In genomic region chr7:24052572-24053223, GRCh38 we compare ENCODE assay signal across 1 cellular context.
TF ChIP-seq lines count a peak whose summit lies in the region.

No MANE protein-coding gene starts in this region.

TF ChIP-seq in HEK293, 187 proteins besides CTCF, POLR2A, EP300 and RAD21 (continued from another document):
- TF ChIP-seq BCL6B (tag by site-specific recombination; IDR thresholded peaks at IDR 0.05) (no peak), ZNF692 (tag by site-specific recombination; IDR thresholded peaks at IDR 0.05) (no peak), ZNF302 (tag by site-specific recombination; IDR thresholded peaks at IDR 0.05; ENCODE audit: low read depth) (no peak), ZNF24 (tag by site-specific recombination; IDR thresholded peaks at IDR 0.05) (no peak), ZNF518A (tag by site-specific recombination; conservative IDR thresholded peaks at IDR 0.05; ENCODE audit: low read depth) (peak; percentile 52), SP7 (tag by site-specific recombination; IDR thresholded peaks at IDR 0.05) (peak; percentile 62; the same call in 1 of the 2 replicates), ZNF843 (tag by site-specific recombination; IDR thresholded peaks at IDR 0.05) (peak; percentile 19; the same call in 1 of the 2 replicates), ZNF426 (tag by site-specific recombination; IDR thresholded peaks at IDR 0.05) (no peak), ZNF776 (tag by site-specific recombination; IDR thresholded peaks at IDR 0.05; ENCODE audit: borderline replicate concordance) (no peak), ZBTB17 (tag by site-specific recombination; IDR thresholded peaks at IDR 0.05) (no peak), ZNF394 (tag by site-specific recombination; IDR thresholded peaks at IDR 0.05; ENCODE audit: borderline replicate concordance) (peak; percentile 45; the same call in 1 of the 2 replicates), ZNF629 (tag by site-specific recombination; IDR thresholded peaks at IDR 0.05) (peak; percentile 61), INSM2 (tag by site-specific recombination; IDR thresholded peaks at IDR 0.05) (0 out of 2 replicates have a peak, but pooled peaks have one; percentile 47), MZF1 (tag by site-specific recombination; IDR thresholded peaks at IDR 0.05; ENCODE audit: borderline replicate concordance) (0 out of 2 replicates have a peak, but pooled peaks have one; percentile 29), ZNF660 (tag by site-specific recombination; IDR thresholded peaks at IDR 0.05) (peak; percentile 66; the same call in 1 of the 2 replicates), ZNF366 (tag by site-specific recombination; conservative IDR thresholded peaks at IDR 0.05) (peak; percentile 67), ZEB2 (tag by site-specific recombination; IDR thresholded peaks at IDR 0.05) (peak; percentile 64; the same call in 1 of the 2 replicates), ZNF274 (IDR thresholded peaks at IDR 0.05; ENCODE audit: low read length) (no peak), ZNF274 (tag by site-specific recombination; IDR thresholded peaks at IDR 0.05; ENCODE audit: borderline replicate concordance) (no peak), PRDM6 (tag by site-specific recombination; IDR thresholded peaks at IDR 0.05) (peak; percentile 40; the same call in 1 of the 2 replicates), ZNF184 (tag by site-specific recombination; IDR thresholded peaks at IDR 0.05) (peak; percentile 67; the same call in 1 of the 2 replicates)
- TF ChIP-seq, protein P1, sequence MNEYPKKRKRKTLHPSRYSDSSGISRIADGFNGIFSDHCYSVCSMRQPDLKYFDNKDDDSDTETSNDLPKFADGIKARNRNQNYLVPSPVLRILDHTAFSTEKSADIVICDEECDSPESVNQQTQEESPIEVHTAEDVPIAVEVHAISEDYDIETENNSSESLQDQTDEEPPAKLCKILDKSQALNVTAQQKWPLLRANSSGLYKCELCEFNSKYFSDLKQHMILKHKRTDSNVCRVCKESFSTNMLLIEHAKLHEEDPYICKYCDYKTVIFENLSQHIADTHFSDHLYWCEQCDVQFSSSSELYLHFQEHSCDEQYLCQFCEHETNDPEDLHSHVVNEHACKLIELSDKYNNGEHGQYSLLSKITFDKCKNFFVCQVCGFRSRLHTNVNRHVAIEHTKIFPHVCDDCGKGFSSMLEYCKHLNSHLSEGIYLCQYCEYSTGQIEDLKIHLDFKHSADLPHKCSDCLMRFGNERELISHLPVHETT (tag by site-specific recombination; IDR thresholded peaks at IDR 0.05) = 0 out of 2 replicates have a peak, but pooled peaks have one; percentile 22
- TF ChIP-seq, protein P2, sequence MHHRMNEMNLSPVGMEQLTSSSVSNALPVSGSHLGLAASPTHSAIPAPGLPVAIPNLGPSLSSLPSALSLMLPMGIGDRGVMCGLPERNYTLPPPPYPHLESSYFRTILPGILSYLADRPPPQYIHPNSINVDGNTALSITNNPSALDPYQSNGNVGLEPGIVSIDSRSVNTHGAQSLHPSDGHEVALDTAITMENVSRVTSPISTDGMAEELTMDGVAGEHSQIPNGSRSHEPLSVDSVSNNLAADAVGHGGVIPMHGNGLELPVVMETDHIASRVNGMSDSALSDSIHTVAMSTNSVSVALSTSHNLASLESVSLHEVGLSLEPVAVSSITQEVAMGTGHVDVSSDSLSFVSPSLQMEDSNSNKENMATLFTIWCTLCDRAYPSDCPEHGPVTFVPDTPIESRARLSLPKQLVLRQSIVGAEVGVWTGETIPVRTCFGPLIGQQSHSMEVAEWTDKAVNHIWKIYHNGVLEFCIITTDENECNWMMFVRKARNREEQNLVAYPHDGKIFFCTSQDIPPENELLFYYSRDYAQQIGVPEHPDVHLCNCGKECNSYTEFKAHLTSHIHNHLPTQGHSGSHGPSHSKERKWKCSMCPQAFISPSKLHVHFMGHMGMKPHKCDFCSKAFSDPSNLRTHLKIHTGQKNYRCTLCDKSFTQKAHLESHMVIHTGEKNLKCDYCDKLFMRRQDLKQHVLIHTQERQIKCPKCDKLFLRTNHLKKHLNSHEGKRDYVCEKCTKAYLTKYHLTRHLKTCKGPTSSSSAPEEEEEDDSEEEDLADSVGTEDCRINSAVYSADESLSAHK (tag by site-specific recombination; IDR thresholded peaks at IDR 0.05) = 0 out of 2 replicates have a peak, but pooled peaks have one; percentile 14
- TF ChIP-seq, protein P3, sequence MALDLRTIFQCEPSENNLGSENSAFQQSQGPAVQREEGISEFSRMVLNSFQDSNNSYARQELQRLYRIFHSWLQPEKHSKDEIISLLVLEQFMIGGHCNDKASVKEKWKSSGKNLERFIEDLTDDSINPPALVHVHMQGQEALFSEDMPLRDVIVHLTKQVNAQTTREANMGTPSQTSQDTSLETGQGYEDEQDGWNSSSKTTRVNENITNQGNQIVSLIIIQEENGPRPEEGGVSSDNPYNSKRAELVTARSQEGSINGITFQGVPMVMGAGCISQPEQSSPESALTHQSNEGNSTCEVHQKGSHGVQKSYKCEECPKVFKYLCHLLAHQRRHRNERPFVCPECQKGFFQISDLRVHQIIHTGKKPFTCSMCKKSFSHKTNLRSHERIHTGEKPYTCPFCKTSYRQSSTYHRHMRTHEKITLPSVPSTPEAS (tag by site-specific recombination; IDR thresholded peaks at IDR 0.05) = no peak
